In genomic region chr2:169363570-169364150, GRCh38 we compare ENCODE assay signal across 8 cellular contexts. TPM values are rescaled to one million over a fixed set of nuclear protein-coding genes. Genes with fewer than 3 reads are reported as not detected.
DNase-seq lines count a peak whose midpoint lies in the region; ATAC-seq, FAIRE-seq and TF ChIP-seq lines count a peak whose summit lies in the region.

No MANE protein-coding gene starts in this region.

- H3K4me1 ChIP-seq in DOHH2 (ENCODE audit: control insufficient read depth, low read length) (peaks cover 6% of the 10 kb centered on the region), HEK293 (ENCODE audit: control insufficient read depth, insufficient read depth, low read length) (peaks cover 3% of the 10 kb centered on the region; the same call in 1 of the 2 replicates), Peyer's patch (peaks cover 0 to 37% (median 17%) of the 10 kb centered on the region in 4 donors), GM12878 (ENCODE audit: control insufficient read depth, insufficient read depth, low read length) (peaks cover 11% of the 10 kb centered on the region), keratinocyte (ENCODE audit: control insufficient read depth, extremely low read depth, insufficient read depth, low read length) (peaks cover 27% of the 10 kb centered on the region)

- H3K4me3 ChIP-seq in DOHH2 (ENCODE audit: low read length): peak overlapping the region; percentile 17
- peak overlapping the region; percentile 46 for H3K4me3 ChIP-seq in HEK293 (ENCODE audit: low read depth, low read length)
- H3K4me3 ChIP-seq in Peyer's patch: peak overlapping the region; percentile 17 to 60 (median 52)
- H3K4me3 ChIP-seq in GM12878: peak overlapping the region; percentile 44; the same call in 1 of the 2 replicates
- H3K4me3 ChIP-seq in keratinocyte (ENCODE audit: control insufficient read depth in 2 of 3, extremely low read depth in 1 of 3, insufficient read depth in 2 of 3, low read depth in 1 of 3, low read length in 3 of 3): peak overlapping the region in 2 of 3 experiments; percentile 56 to 58

- DNase-seq in Peyer's patch: peak in 1 of 3 donors; percentile 46
- no peak for DNase-seq in GM12878 (ENCODE audit: low read depth, low spot score)
- DNase-seq in keratinocyte (ENCODE audit: low read depth, low spot score): no peak
- peak; percentile 29 for DNase-seq in stimulated activated CD4-positive, alpha-beta T cell treated with anti-CD3 and anti-CD28 coated beads, Interleukin-12 subunit alpha, Interleukin-12 subunit beta, amount 100 ng/mL, for 4 hours
- no peak for DNase-seq in GF-D8 (lab: John Stamatoyannopoulos, UW)

- H3K9me2 ChIP-seq in DOHH2 (replicated peaks; ENCODE audit: control insufficient read depth, low read length): no peaks in the 10 kb centered on the region

- TF ChIP-seq RAD21 in GM12878 (IDR thresholded peaks at IDR 0.05; ENCODE audit: insufficient read depth, low read depth, low read length): no peak

- no peaks in the 10 kb centered on the region for H3K9me1 ChIP-seq in keratinocyte (ENCODE audit: control insufficient read depth, extremely low read depth, insufficient read depth, low read length)

- CTCF ChIA-PET in HEK293 (lab: Yijun Ruan, JAX) (interaction anchor here (0.7 kb wide), 1 partner anchor 254 kb away, joined by 4 read pairs; no protein-coding TSS in a partner anchor), GM12878 (lab: Yijun Ruan, JAX) (no interaction called here)

- H3K4me2 ChIP-seq in DOHH2 (ENCODE audit: low read length) (peak overlapping the region; percentile 39), GM12878 (ENCODE audit: control insufficient read depth, insufficient read depth) (peak overlapping the region; percentile 81), keratinocyte (ENCODE audit: control insufficient read depth, extremely low read depth, insufficient read depth, low read depth, low read length) (peak overlapping the region; percentile 80)

- TF ChIP-seq EP300 in GM12878 (IDR thresholded peaks at IDR 0.05; ENCODE audit: borderline replicate concordance in 1 of 2, control insufficient read depth in 1 of 2, low read depth in 2 of 2, low read length in 2 of 2): no peak

- in situ Hi-C loops in GM12878 (cut with MboI): no loop called here

- H3K9me3 ChIP-seq in DOHH2 (ENCODE audit: control insufficient read depth, insufficient read depth, low read length): no peaks in the 10 kb centered on the region
- H3K9me3 ChIP-seq in HEK293 (ENCODE audit: control insufficient read depth, insufficient read depth, low read depth, low read length): no peaks in the 10 kb centered on the region
- H3K9me3 ChIP-seq in Peyer's patch: no peaks in the 10 kb centered on the region
- H3K9me3 ChIP-seq in GM12878 (replicated peaks; ENCODE audit: control insufficient read depth, insufficient read depth, low read length): no peaks in the 10 kb centered on the region
- no peaks in the 10 kb centered on the region for H3K9me3 ChIP-seq in keratinocyte (ENCODE audit: control insufficient read depth, low read depth, low read length)

- BruUV-seq in GM12878 (replicated peaks; lab: Mats Ljungman, UMichigan): no TSS peak

- POLR2A ChIA-PET in HEK293 (lab: Yijun Ruan, JAX): no interaction called here
- POLR2A ChIA-PET in GM12878 (lab: Charles Lee): no interaction called here

- FAIRE-seq in GM12878 (lab: Jason Lieb, UNC): no peak
- FAIRE-seq in keratinocyte (lab: Jason Lieb, UNC): no peak

- H3K36me3 ChIP-seq in DOHH2 (ENCODE audit: control insufficient read depth, low read length) (no peaks in the 10 kb centered on the region), HEK293 (ENCODE audit: control insufficient read depth in 2 of 2, insufficient read depth in 1 of 2, low read length in 2 of 2) (no peaks in the 10 kb centered on the region), Peyer's patch (no peaks in the 10 kb centered on the region), GM12878 (ENCODE audit: control insufficient read depth in 2 of 2, insufficient read depth in 2 of 2, low read length in 1 of 2) (no peaks in the 10 kb centered on the region), keratinocyte (ENCODE audit: control insufficient read depth in 2 of 2, extremely low read depth in 1 of 2, insufficient read depth in 2 of 2, low read length in 2 of 2) (no peaks in the 10 kb centered on the region)

- RAD21 ChIA-PET in GM12878 (lab: Charles Lee; ENCODE audit: unreplicated experiment): no interaction called here

- ATAC-seq in GM12878: peak; percentile 59
- no peak for ATAC-seq in GM18858 (IDR thresholded peaks at IDR 0.05; ENCODE audit: unreplicated experiment)

- intact Hi-C loops in GM12878 (cut with micrococcal nuclease; ENCODE audit: unreplicated experiment): no loop called here

- H3F3A ChIP-seq in DOHH2 (ENCODE audit: control insufficient read depth, insufficient read depth): no peaks in the 10 kb centered on the region

- no peak for TF ChIP-seq POLR2A in Peyer's patch (IDR thresholded peaks at IDR 0.05)
- TF ChIP-seq POLR2A in GM12878 (IDR thresholded peaks at IDR 0.05; ENCODE audit: low read depth, low read length): no peak

- SMC1A ChIA-PET in GM12878 (lab: Charles Lee; ENCODE audit: uncharacterized antibody, unreplicated experiment): no interaction called here

- H3K27me3 ChIP-seq in DOHH2 (ENCODE audit: control insufficient read depth, low read length) (peaks cover 45% of the 10 kb centered on the region), Peyer's patch (peaks cover 0 to 19% of the 10 kb centered on the region in 2 donors), GM12878 (replicated peaks in 1 of 2; ENCODE audit: control insufficient read depth in 2 of 2, insufficient read depth in 2 of 2, low read length in 1 of 2) (peaks cover 19 to 24% of the 10 kb centered on the region in 2 experiments), keratinocyte (ENCODE audit: control insufficient read depth, extremely low read depth, insufficient read depth, low read length) (peaks cover 59% of the 10 kb centered on the region)

- H3K79me2 ChIP-seq in DOHH2 (ENCODE audit: control insufficient read depth, low read length) (no peaks in the 10 kb centered on the region), GM12878 (ENCODE audit: control insufficient read depth, insufficient read depth, low read length) (no peaks in the 10 kb centered on the region), keratinocyte (ENCODE audit: control insufficient read depth, insufficient read depth, low read length) (no peaks in the 10 kb centered on the region)

- H3K9ac ChIP-seq in GM12878 (ENCODE audit: control insufficient read depth, insufficient read depth, low read length): no peak overlapping the region
- no peak overlapping the region for H3K9ac ChIP-seq in keratinocyte (ENCODE audit: control insufficient read depth, extremely low read depth, insufficient read depth, low read length)

- H3K27ac ChIP-seq in DOHH2 (ENCODE audit: low read depth, low read length): no peak overlapping the region
- no peak overlapping the region; the same call in 1 of the 2 replicates for H3K27ac ChIP-seq in HEK293 (ENCODE audit: extremely low read depth, low read depth, low read length)
- H3K27ac ChIP-seq in Peyer's patch: no peak overlapping the region
- no peak overlapping the region for H3K27ac ChIP-seq in GM12878 (ENCODE audit: control insufficient read depth, insufficient read depth)
- H3K27ac ChIP-seq in keratinocyte (ENCODE audit: control insufficient read depth, insufficient read depth, low read length): no peak overlapping the region

- peak overlapping the region; percentile 1 for H2AFZ ChIP-seq in GM12878 (ENCODE audit: control insufficient read depth, low read depth, low read length)
- H2AFZ ChIP-seq in keratinocyte (ENCODE audit: control insufficient read depth, low read length): no peak overlapping the region

- WGBS in GM12878 (ENCODE audit: insufficient coverage, insufficient replicate concordance, low lambda C conversion rate, missing lambda C conversion rate): 2% methylated on average over 24 of the region's 26 CpGs

- no peaks in the 10 kb centered on the region for H4K20me1 ChIP-seq in DOHH2 (ENCODE audit: control insufficient read depth, insufficient read depth, low read depth, low read length)
- no peaks in the 10 kb centered on the region for H4K20me1 ChIP-seq in GM12878 (ENCODE audit: control insufficient read depth, insufficient read depth)
- no peaks in the 10 kb centered on the region for H4K20me1 ChIP-seq in keratinocyte (ENCODE audit: control insufficient read depth, extremely low read depth, insufficient read depth, low read length)

- TF ChIP-seq CTCF in DOHH2 (IDR thresholded peaks at IDR 0.05; ENCODE audit: low read depth, low read length, poor library complexity, severe bottlenecking) (no peak), HEK293 (tag by site-specific recombination; IDR thresholded peaks at IDR 0.05) (no peak), Peyer's patch (IDR thresholded peaks at IDR 0.05) (no peak), GM12878 (IDR thresholded peaks at IDR 0.05 in 2 of 3, conservative IDR thresholded peaks at IDR 0.05 in 1 of 3; ENCODE audit: control insufficient read depth in 2 of 3, extremely low read depth in 1 of 3, insufficient read depth in 1 of 3, low read depth in 3 of 3, low read length in 3 of 3) (no peak), keratinocyte (optimal IDR thresholded peaks at IDR 0.05 in 1 of 3, IDR thresholded peaks at IDR 0.05 in 1 of 3, conservative IDR thresholded peaks at IDR 0.05 in 1 of 3; ENCODE audit: extremely low read depth in 1 of 3, insufficient read depth in 2 of 3, low read length in 3 of 3) (no peak)

- dilution Hi-C loops in keratinocyte (cut with MboI; ENCODE audit: extremely low pct_ligation_motif_present, low sequenced_read_pairs): no loop called here

RNA-seq across cellular contexts. Expression of gene LRP2, which starts 1.3 kb away (rescaled TPM):
- not detected for total RNA-seq in Peyer's patch
- total RNA-seq in GM12878 (2013; cell fraction: nucleolus; rRNA removed): 0.02 and 0.84 TPM in 2 replicates
- total RNA-seq in GM12878 (2014; rRNA removed): 0.06 TPM in 1 of 2 replicates, not detected in the other
- not detected in 2 replicates for total RNA-seq in GM12878 (2014; rRNA removed; fragmentation: Illumina TruSeq; extraction: Trizol)
- total RNA-seq in GM12878 (2021): 0.05 and 0.15 TPM in 2 replicates
- polyA plus RNA-seq in GM12878 (2011; ENCODE audit: low read depth): 0.01 TPM
- polyA plus RNA-seq in GM12878 (2011; rRNA removed): 0.13 and 0.19 TPM in 2 replicates
- 0.45 and 0.52 TPM in 2 replicates for polyA plus RNA-seq in GM12878 (2011; cell fraction: cytosol; rRNA removed)
- 0.34 and 0.84 TPM in 2 replicates for polyA plus RNA-seq in GM12878 (2011; cell fraction: nucleus; rRNA removed)
- polyA plus RNA-seq in GM12878 (2012): 0.01 TPM in 1 of 2 replicates, not detected in the other
- 0.01 TPM in 1 of 2 replicates, not detected in the other for polyA plus RNA-seq in GM12878 (2014; fragmentation: Illumina TruSeq; extraction: Trizol)
- not detected for polyA plus RNA-seq in GM12878 (2014; fragmentation: Nextera tagmentation; extraction: Ambion mirVana)
- 0.04 TPM in 1 of 2 replicates, not detected in the other for polyA plus RNA-seq in GM12878 (2014; rRNA removed)
- not detected for polyA plus RNA-seq in GM12878 (2016; fragmentation: Nextera tagmentation; extraction: Ambion mirVana)
- 0.29 and 1.2 TPM in 2 replicates for polyA minus RNA-seq in GM12878 (2011; rRNA and poly(A)+ RNA removed)
- not detected in 2 replicates for polyA minus RNA-seq in GM12878 (2011; cell fraction: cytosol; rRNA and poly(A)+ RNA removed)
- polyA minus RNA-seq in GM12878 (2011; cell fraction: nucleus; rRNA and poly(A)+ RNA removed): 0.57 and 0.97 TPM in 2 replicates
- polyA plus RNA-seq in keratinocyte: not detected in 3 replicates
- not detected for polyA plus RNA-seq in keratinocyte (2011; ENCODE audit: low read depth)
- polyA plus RNA-seq in keratinocyte (2011; cell fraction: cytosol; rRNA removed): not detected in 2 replicates
- polyA plus RNA-seq in keratinocyte (2011; cell fraction: nucleus; rRNA removed): not detected in 2 replicates
- polyA plus RNA-seq in keratinocyte (2012; ENCODE audit: low replicate concordance): not detected in 2 replicates
- polyA minus RNA-seq in keratinocyte: 0.16 TPM in 1 of 3 replicates, not detected in the others
- not detected for polyA minus RNA-seq in keratinocyte (2011; cell fraction: cytosol; rRNA and poly(A)+ RNA removed)
- polyA minus RNA-seq in keratinocyte (2011; cell fraction: nucleus; rRNA and poly(A)+ RNA removed): not detected in 2 replicates
